ENCODE assay signal across 8 cellular contexts in the genomic region with DNA sequence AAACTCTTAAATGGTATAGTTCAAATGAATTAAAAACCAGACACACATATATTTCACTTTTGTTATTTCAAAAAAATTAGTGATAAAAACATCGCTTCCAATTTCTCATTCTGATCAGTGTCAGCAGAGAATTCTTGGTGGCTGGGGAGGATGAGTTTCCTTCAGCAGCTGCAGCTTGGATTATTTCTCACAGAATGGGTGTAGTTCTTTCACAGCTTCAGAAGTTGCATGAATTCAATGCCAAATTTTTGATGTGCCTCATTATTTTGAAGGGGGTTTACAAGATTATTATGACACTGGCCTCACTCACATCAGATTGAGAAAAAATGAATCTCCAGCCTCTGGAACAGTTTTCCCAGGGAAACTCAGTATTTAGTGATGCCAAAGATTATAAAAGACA.
"Had no signal": no experiment of that assay in that cellular context is flagged by ENCODE, and none has a peak within 500 bp of the region (broad histone marks: within the 10 kb centered on the region; RNA-seq: fewer than 3 reads in every experiment).

No MANE protein-coding gene starts in this region.

- DNase-seq: GM23248, GOT3, H7, HFFc6, IMR-90 had no signal

- H3K9me3 ChIP-seq: HAP-1 had no signal

- H3K4me1 ChIP-seq: HAP-1 had no signal

- H3K27ac ChIP-seq: GM23248 had no signal

- H3K4me3 ChIP-seq: GM23248, HAP-1, K562 had no signal

- ATAC-seq: HCT116, K562 had no signal

- H3K36me3 ChIP-seq: HAP-1 had no signal

- H2AFZ ChIP-seq: GM23248 had no signal

- H3K9ac ChIP-seq: GM23248 had no signal
